8 cellular contexts compared by ENCODE assay signal in genomic region chr1:205812878-205813754, GRCh38. TPM values are rescaled to one million over a fixed set of nuclear protein-coding genes. Genes with fewer than 3 reads are reported as not detected.
DNase-seq lines count a peak whose midpoint lies in the region; ATAC-seq and TF ChIP-seq lines count a peak whose summit lies in the region.

SLC41A1 (minus strand) TSS chr1:205813198; CDS start chr1:205810441, 2,757 bp downstream.

- H3K36me3 ChIP-seq in colonic mucosa, result no peaks in the 10 kb centered on the region

- H3K9me3 ChIP-seq in colonic mucosa, result no peaks in the 10 kb centered on the region

- H3K27ac ChIP-seq in colonic mucosa, result peak within 1 kb of the TSS; percentile 71

- intact Hi-C loops in colonic mucosa (cut with DNase I), result no loop called here
- intact Hi-C loops in left colon (cut with DNase I, micrococcal nuclease), result no loop called here

- peaks cover 10% of the 10 kb centered on the region for H3K36me3 Mint-ChIP-seq in activated CD4-positive, alpha-beta T cell treated with anti-CD3 and anti-CD28 coated beads, Interleukin-2, amount 10 ng/mL, durations not matched to agents 7 days and 5 days (ENCODE audit: low read depth)

- peak within 1 kb of the TSS; percentile 70 to 87 for H3K9ac ChIP-seq in colonic mucosa (ENCODE audit: low read depth in 2 of 2, low read length in 2 of 2)

- no peaks in the 10 kb centered on the region for H3K27me3 ChIP-seq in colonic mucosa

- DNase-seq in Ammon's horn (ENCODE audit: low spot score) (peak; percentile 98), NCI-H748 treated with DMSO at 0.1 percent for 48 hours (lab: John Stamatoyannopoulos, UW) (peak; percentile 58), colonic mucosa (peak; percentile 95), left colon (peak; percentile 92)
- peak; percentile 92 for DNase-seq in activated CD4-positive, alpha-beta T cell treated with anti-CD3 and anti-CD28 coated beads, Interleukin-2, amount 10 ng/mL, durations not matched to agents 7 days and 5 days
- DNase-seq in stimulated activated CD4-positive, alpha-beta T cell treated with anti-CD3 and anti-CD28 coated beads, Interleukin-1b, Interleukin-23, amount 100 ng/mL, for 4 hours (ENCODE audit: low read depth in 2 of 2), result peak; percentile 85

- H3K4me1 ChIP-seq in colonic mucosa, result no peaks in the 10 kb centered on the region

- TF ChIP-seq CTCF in colonic mucosa (IDR thresholded peaks at IDR 0.05), result no peak

- POLR2A ChIA-PET in activated CD4-positive, alpha-beta T cell treated with anti-CD3 and anti-CD28 coated beads, Interleukin-2, amount 10 ng/mL, durations not matched to agents 7 days and 5 days (lab: Charles Lee), result no interaction called here

- no peaks in the 10 kb centered on the region for H3K9me3 Mint-ChIP-seq in activated CD4-positive, alpha-beta T cell treated with anti-CD3 and anti-CD28 coated beads, Interleukin-2, amount 10 ng/mL, durations not matched to agents 7 days and 5 days

- H3K4me3 Mint-ChIP-seq in activated CD4-positive, alpha-beta T cell treated with anti-CD3 and anti-CD28 coated beads, Interleukin-2, amount 10 ng/mL, durations not matched to agents 7 days and 5 days, result peak within 1 kb of the TSS; percentile 79

- peak within 1 kb of the TSS; percentile 90 for H3K4me3 ChIP-seq in colonic mucosa

- H3K4me1 Mint-ChIP-seq in activated CD4-positive, alpha-beta T cell treated with anti-CD3 and anti-CD28 coated beads, Interleukin-2, amount 10 ng/mL, durations not matched to agents 7 days and 5 days, result peaks cover 32% of the 10 kb centered on the region

- peak within 1 kb of the TSS; percentile 89 for H3K27ac Mint-ChIP-seq in activated CD4-positive, alpha-beta T cell treated with anti-CD3 and anti-CD28 coated beads, Interleukin-2, amount 10 ng/mL, durations not matched to agents 7 days and 5 days

- ATAC-seq in GM19372 (IDR thresholded peaks at IDR 0.05; ENCODE audit: low read depth, unreplicated experiment), result peak; percentile 83
- ATAC-seq in HG03565 (IDR thresholded peaks at IDR 0.05; ENCODE audit: unreplicated experiment), result peak; percentile 71
- ATAC-seq in left colon, result peak; percentile 98

- H3K27me3 Mint-ChIP-seq in activated CD4-positive, alpha-beta T cell treated with anti-CD3 and anti-CD28 coated beads, Interleukin-2, amount 10 ng/mL, durations not matched to agents 7 days and 5 days, result peaks cover 9% of the 10 kb centered on the region

- CTCF ChIA-PET in activated CD4-positive, alpha-beta T cell treated with anti-CD3 and anti-CD28 coated beads, Interleukin-2, amount 10 ng/mL, durations not matched to agents 7 days and 5 days (lab: Charles Lee), result no interaction called here

RNA-seq across cellular contexts. Expression of gene SLC41A1, which starts in this region (rescaled TPM):
- total RNA-seq in activated CD4-positive, alpha-beta T cell treated with anti-CD3 and anti-CD28 coated beads, Interleukin-2, amount 10 ng/mL, durations not matched to agents 7 days and 5 days, result 10 to 100 TPM; 10.8 to 12.2 TPM
- total RNA-seq in colonic mucosa (1 to 10 TPM; 4.8 to 8.1 TPM), left colon (1 to 10 TPM; 4.4 to 4.9 TPM)

Comparison
In these comparisons a context has a peak if more than half of its experiments do, and no peak if none do; other contexts are left out.
1. Peak in every context shown above with its lines: DNase-seq, ATAC-seq, H3K4me3 ChIP-seq and H3K27ac ChIP-seq.